Comparison of ENCODE assay signal across 9 cellular contexts in the genomic region with DNA sequence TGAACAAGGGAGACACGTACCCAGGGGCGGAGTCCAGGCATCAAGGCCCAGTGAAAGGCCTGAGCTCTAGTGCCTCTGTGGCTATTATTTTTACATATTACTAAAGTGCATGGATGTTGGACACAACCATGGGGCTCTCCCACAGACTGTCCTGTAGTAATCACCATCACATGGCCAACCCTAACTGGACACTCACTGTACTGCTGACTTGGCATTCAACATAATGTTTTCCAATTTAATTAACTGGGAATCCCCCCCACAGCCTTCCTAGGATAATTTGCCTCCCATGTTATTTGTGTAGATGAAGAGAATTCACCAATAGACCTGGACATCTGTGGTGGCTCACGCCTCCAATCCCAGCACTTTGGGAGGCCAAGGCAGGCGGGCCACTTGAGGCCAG.
"Had no signal": no experiment of that assay in that cellular context is flagged by ENCODE, and none has a peak within 500 bp of the region (broad histone marks: within the 10 kb centered on the region; RNA-seq: fewer than 3 reads in every experiment).

No MANE protein-coding gene starts in this region.

- H3K4me1 ChIP-seq: HAP-1 had no signal

- H3K9me3 ChIP-seq: HAP-1 had no signal

- H3K27ac ChIP-seq: GM23248, HL-60, KMS-11 had no signal

- H3K4me3 ChIP-seq: GM23248, HAP-1 had no signal

- H2AFZ ChIP-seq: GM23248 had no signal

- H3K4me2 ChIP-seq: KMS-11 had no signal

- DNase-seq: GM23248, GOT3, H7, HFFc6, KBM-7 had no signal

- H3K27ac Mint-ChIP-seq: HFFc6 had no signal

- ATAC-seq: HCT116 had no signal

- H3K9me3 Mint-ChIP-seq: HFFc6 had no signal

- H3K9ac ChIP-seq: GM23248, KMS-11 had no signal
